ENCODE assay signal across 12 cellular contexts in the genomic region with DNA sequence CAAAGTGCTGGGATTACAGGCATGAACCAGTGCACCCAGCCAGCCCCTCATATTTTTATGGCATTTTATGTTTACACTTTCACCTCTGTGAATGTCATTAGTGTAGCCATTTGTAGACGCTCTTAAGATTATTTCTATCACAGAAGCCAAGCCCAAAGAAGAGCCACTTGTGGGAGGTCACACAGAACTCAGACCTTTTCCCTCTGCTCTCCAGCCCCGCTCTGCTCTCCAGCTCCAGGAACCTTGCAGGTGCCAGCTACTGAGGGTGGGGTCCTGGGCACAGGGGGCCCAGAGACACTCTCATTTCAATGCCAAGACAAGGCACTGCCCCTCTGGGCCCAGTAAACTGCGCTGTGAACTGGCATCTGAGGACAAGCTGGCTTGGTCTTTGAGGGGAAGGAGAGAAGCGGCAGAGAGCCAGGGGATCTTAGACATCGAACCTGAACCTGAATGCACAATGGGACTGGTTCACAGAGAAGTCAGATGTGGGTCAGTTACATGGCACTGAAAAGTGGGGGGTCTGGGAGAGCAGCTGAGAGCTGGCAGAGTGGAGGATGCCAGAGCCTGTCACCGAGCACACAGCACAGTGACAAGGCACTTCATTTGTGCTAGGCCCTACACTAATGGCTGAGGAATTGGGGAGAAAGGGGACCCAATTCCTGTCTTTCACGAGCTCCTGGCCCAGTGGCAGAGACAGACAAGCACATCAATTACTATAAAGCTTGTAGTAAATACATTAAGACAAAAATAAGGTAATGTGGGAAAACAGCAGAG. TPM values are rescaled to one million over a fixed set of nuclear protein-coding genes. Genes with fewer than 3 reads are reported as not detected.
A peak's percentile ranks its signal among the peaks of the same experiment; 100 is the strongest.
DNase-seq lines count a peak whose midpoint lies in the region; ATAC-seq and TF ChIP-seq lines count a peak whose summit lies in the region.
"Had no signal": no experiment of that assay in that cellular context is flagged by ENCODE, and none has a peak within 500 bp of the region (broad histone marks: within the 10 kb centered on the region; RNA-seq: fewer than 3 reads in every experiment).

No MANE protein-coding gene starts in this region.

- intact Hi-C loops in CD4-positive, alpha-beta T cell (cut with DNase I, micrococcal nuclease) = loop anchor here (2.0 kb wide), 2 partner anchors 14 kb away; no protein-coding TSS in a partner anchor

- POLR2A ChIA-PET in CD4-positive, alpha-beta T cell (lab: Charles Lee) = interaction anchor here (0.8 to 7.8 kb wide), 10 partner anchors 9 to 83 kb away, joined by 3 to 71 read pairs (median 8); a partner anchor contains a TSS

- DNase-seq in CD4-positive, alpha-beta T cell = no peak
- peak; percentile 33 for DNase-seq in MM.1S
- DNase-seq in effector memory CD8-positive, alpha-beta T cell = no peak
- DNase-seq in osteocyte (ENCODE audit: extremely low spot score, unreplicated experiment) = no peak
- no peak for DNase-seq in G401 (ENCODE audit: low spot score)
- DNase-seq in retina = no peak
- no peak for DNase-seq in putamen (ENCODE audit: low spot score)
- no peak for DNase-seq in NCI-H748 treated with DMSO at 0.1 percent for 48 hours (lab: John Stamatoyannopoulos, UW)
- DNase-seq: DMS153, esophagus squamous epithelium, NCI-H2081 treated with DMSO at 0.1 percent for 48 hours had no signal

- peak overlapping the region; percentile 80 for H3K4me3 Mint-ChIP-seq in CD4-positive, alpha-beta T cell
- H3K4me3 Mint-ChIP-seq in effector memory CD8-positive, alpha-beta T cell = peak overlapping the region; percentile 80 to 84
- no peak overlapping the region for H3K4me3 Mint-ChIP-seq in osteocyte (ENCODE audit: unreplicated experiment)

- TF ChIP-seq CTCF in CD4-positive, alpha-beta T cell (IDR thresholded peaks at IDR 0.05) = no peak
- TF ChIP-seq CTCF in MM.1S (IDR thresholded peaks at IDR 0.05; ENCODE audit: low read length) (no peak), osteocyte (IDR thresholded peaks at IDR 0.05) (no peak)

- H3F3A ChIP-seq in MM.1S (ENCODE audit: insufficient read depth, low read length) = peaks cover 26% of the 10 kb centered on the region

- peak overlapping the region; percentile 93 for H3K9ac ChIP-seq in MM.1S (ENCODE audit: low read length)
- H3K9ac ChIP-seq: parathyroid adenoma had no signal

- CTCF ChIA-PET in CD4-positive, alpha-beta T cell (lab: Charles Lee) = interaction anchor here (0.8 to 2.9 kb wide), 9 partner anchors 8 to 26 kb away, joined by 3 to 20 read pairs (median 6); a partner anchor contains a TSS

- H4K20me1 ChIP-seq in MM.1S (ENCODE audit: insufficient read depth, low read length) = no peaks in the 10 kb centered on the region

- peak overlapping the region; percentile 54 for H3K27ac ChIP-seq in CD4-positive, alpha-beta T cell (ENCODE audit: low read depth, low read length)
- H3K27ac ChIP-seq in MM.1S (ENCODE audit: low read length) = peak overlapping the region; percentile 86
- H3K27ac ChIP-seq: parathyroid adenoma had no signal

- H3K9me2 ChIP-seq in MM.1S (replicated peaks; ENCODE audit: insufficient read depth, low read length) = no peaks in the 10 kb centered on the region

- H3K79me2 ChIP-seq in MM.1S (ENCODE audit: low read length) = peaks cover 100% of the 10 kb centered on the region

- peak overlapping the region; percentile 91 for H3K27ac Mint-ChIP-seq in CD4-positive, alpha-beta T cell
- peak overlapping the region; percentile 90 to 96 for H3K27ac Mint-ChIP-seq in effector memory CD8-positive, alpha-beta T cell
- peak overlapping the region; percentile 70 for H3K27ac Mint-ChIP-seq in osteocyte (ENCODE audit: unreplicated experiment)

- H3K9me3 ChIP-seq in CD4-positive, alpha-beta T cell (ENCODE audit: control insufficient read depth, low read length) = no peaks in the 10 kb centered on the region
- no peaks in the 10 kb centered on the region for H3K9me3 ChIP-seq in MM.1S (replicated peaks; ENCODE audit: insufficient read depth, low read length)
- H3K9me3 ChIP-seq: esophagus squamous epithelium had no signal

- H3K4me2 ChIP-seq in MM.1S (ENCODE audit: low read depth, low read length) = peak overlapping the region; percentile 97

- H3K27me3 Mint-ChIP-seq in CD4-positive, alpha-beta T cell = no peaks in the 10 kb centered on the region
- no peaks in the 10 kb centered on the region for H3K27me3 Mint-ChIP-seq in effector memory CD8-positive, alpha-beta T cell
- no peaks in the 10 kb centered on the region for H3K27me3 Mint-ChIP-seq in osteocyte (ENCODE audit: unreplicated experiment)

- H3K27me3 ChIP-seq in CD4-positive, alpha-beta T cell (ENCODE audit: control insufficient read depth, insufficient read depth, low read length) = no peaks in the 10 kb centered on the region
- H3K27me3 ChIP-seq in MM.1S (replicated peaks; ENCODE audit: insufficient read depth, low read length) = no peaks in the 10 kb centered on the region
- H3K27me3 ChIP-seq: esophagus squamous epithelium had no signal

- in situ Hi-C loops in G401 (cut with HindIII; ENCODE audit: low sequenced_read_pairs) = no loop called here

- no peak overlapping the region for H2AFZ ChIP-seq in MM.1S (ENCODE audit: low read length)
- H2AFZ ChIP-seq: parathyroid adenoma had no signal

- H3K4me1 Mint-ChIP-seq in CD4-positive, alpha-beta T cell (ENCODE audit: low read depth) = peaks cover 94% of the 10 kb centered on the region
- peaks cover 83 to 84% of the 10 kb centered on the region in 2 donors for H3K4me1 Mint-ChIP-seq in effector memory CD8-positive, alpha-beta T cell (ENCODE audit: low read depth in 2 of 2)
- peaks cover 23% of the 10 kb centered on the region for H3K4me1 Mint-ChIP-seq in osteocyte (ENCODE audit: unreplicated experiment)

- H3K4me1 ChIP-seq in MM.1S (ENCODE audit: low read length) = peaks cover 88% of the 10 kb centered on the region
- H3K4me1 ChIP-seq: parathyroid adenoma had no signal

- ATAC-seq in CD4-positive, alpha-beta T cell (ENCODE audit: poor library complexity) = no peak
- ATAC-seq in effector memory CD8-positive, alpha-beta T cell (replicated peaks) = no peak

- peak overlapping the region; percentile 75 for H3K4me3 ChIP-seq in MM.1S (ENCODE audit: low read length)

- no peaks in the 10 kb centered on the region for H3K9me3 Mint-ChIP-seq in CD4-positive, alpha-beta T cell
- no peaks in the 10 kb centered on the region for H3K9me3 Mint-ChIP-seq in effector memory CD8-positive, alpha-beta T cell
- no peaks in the 10 kb centered on the region for H3K9me3 Mint-ChIP-seq in osteocyte (ENCODE audit: unreplicated experiment)

- peaks cover 89% of the 10 kb centered on the region for H3K36me3 Mint-ChIP-seq in CD4-positive, alpha-beta T cell (ENCODE audit: low read depth)
- peaks cover 71% of the 10 kb centered on the region for H3K36me3 Mint-ChIP-seq in effector memory CD8-positive, alpha-beta T cell (ENCODE audit: insufficient read depth)
- H3K36me3 Mint-ChIP-seq in osteocyte (ENCODE audit: unreplicated experiment) = peaks cover 36% of the 10 kb centered on the region

- peaks cover 21% of the 10 kb centered on the region for H3K36me3 ChIP-seq in MM.1S (replicated peaks; ENCODE audit: insufficient read depth, low read length)

RNA-seq across cellular contexts. Expression of a gene that starts 16.7 kb away (rescaled TPM):
- 100 to 1,000 TPM; 108 to 130 TPM for total RNA-seq in CD4-positive, alpha-beta T cell
- total RNA-seq in osteocyte = 245 and 254 TPM in 2 replicates
- total RNA-seq in G401 (2014; rRNA removed; shearing (Covaris generic)) = 299 and 371 TPM in 2 replicates
